ENCODE assay signal across 8 cellular contexts in the genomic region with DNA sequence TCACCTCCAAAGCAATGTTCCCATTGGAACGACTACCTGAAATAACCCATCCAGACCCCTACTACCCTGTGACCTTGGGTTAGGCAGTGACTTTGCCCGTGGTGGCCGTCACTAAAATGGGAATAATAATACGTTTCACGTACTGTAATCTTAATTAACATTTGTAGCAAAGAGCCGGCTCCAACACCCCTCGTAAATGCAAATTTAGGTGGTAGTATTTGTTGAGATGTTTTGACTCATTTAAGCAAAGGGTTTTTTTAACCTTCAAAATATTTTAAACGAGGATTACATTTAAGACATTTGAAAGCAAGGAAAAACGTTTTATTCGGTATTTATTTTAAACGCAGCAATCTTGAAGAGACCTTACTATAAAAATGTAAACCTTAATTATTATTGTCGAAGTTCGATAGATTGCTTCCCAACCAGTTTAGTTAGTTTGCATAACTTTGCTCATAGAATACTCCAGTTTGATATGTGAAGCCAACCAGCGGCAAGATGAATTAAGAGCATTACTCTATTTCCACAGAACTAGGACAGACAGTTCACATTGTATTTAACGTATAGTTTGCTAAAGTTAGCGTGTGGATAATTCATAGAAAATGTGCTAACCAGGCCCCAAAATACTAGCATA. TPM values are rescaled to one million over a fixed set of nuclear protein-coding genes. Genes with fewer than 3 reads are reported as not detected.
DNase-seq lines count a peak whose midpoint lies in the region; ATAC-seq, FAIRE-seq and TF ChIP-seq lines count a peak whose summit lies in the region.

No MANE protein-coding gene starts in this region.

- dilution Hi-C loops in keratinocyte (cut with MboI; ENCODE audit: extremely low pct_ligation_motif_present, low sequenced_read_pairs) = no loop called here

- H3K9me1 ChIP-seq in keratinocyte (ENCODE audit: control insufficient read depth, extremely low read depth, insufficient read depth, low read length) = no peaks in the 10 kb centered on the region

- peaks cover 60% of the 10 kb centered on the region for H3K79me2 ChIP-seq in keratinocyte (ENCODE audit: control insufficient read depth, insufficient read depth, low read length)

- no peaks in the 10 kb centered on the region for H3K36me3 ChIP-seq in keratinocyte (ENCODE audit: control insufficient read depth in 2 of 2, extremely low read depth in 1 of 2, insufficient read depth in 2 of 2, low read length in 2 of 2)
- H3K36me3 ChIP-seq in stomach smooth muscle (ENCODE audit: control insufficient read depth in 2 of 2, insufficient read depth in 2 of 2, low read length in 2 of 2) = no peaks in the 10 kb centered on the region

- peak overlapping the region; percentile 98 to 99 for H3K4me3 Mint-ChIP-seq in CD14-positive monocyte
- H3K4me3 Mint-ChIP-seq in activated naive CD8-positive, alpha-beta T cell treated with anti-CD3 and anti-CD28 coated beads, Interleukin-2, amount 10 ng/mL, durations not matched to agents 7 days and 5 days = peak overlapping the region; percentile 99

- peaks cover 0 to 4% (median 0%) of the 10 kb centered on the region in 7 donors for H3K9me3 Mint-ChIP-seq in CD14-positive monocyte
- H3K9me3 Mint-ChIP-seq in activated naive CD8-positive, alpha-beta T cell treated with anti-CD3 and anti-CD28 coated beads, Interleukin-2, amount 10 ng/mL, durations not matched to agents 7 days and 5 days = no peaks in the 10 kb centered on the region

- no peaks in the 10 kb centered on the region for H4K20me1 ChIP-seq in keratinocyte (ENCODE audit: control insufficient read depth, extremely low read depth, insufficient read depth, low read length)

- no peaks in the 10 kb centered on the region for H3K27me3 ChIP-seq in keratinocyte (ENCODE audit: control insufficient read depth, extremely low read depth, insufficient read depth, low read length)
- H3K27me3 ChIP-seq in stomach smooth muscle (ENCODE audit: control insufficient read depth in 1 of 2, insufficient read depth in 2 of 2, low read length in 2 of 2) = no peaks in the 10 kb centered on the region

- POLR2A ChIA-PET in activated naive CD8-positive, alpha-beta T cell treated with anti-CD3 and anti-CD28 coated beads, Interleukin-2, amount 10 ng/mL, durations not matched to agents 7 days and 5 days (lab: Charles Lee) = interaction anchor here (0.6 to 7.2 kb wide), 26 partner anchors 8 to 892 kb away, joined by 3 to 120 read pairs (median 4); a partner anchor contains a TSS

- peaks cover 0 to 3% of the 10 kb centered on the region in 2 donors for H3K36me3 Mint-ChIP-seq in CD14-positive monocyte
- H3K36me3 Mint-ChIP-seq in activated naive CD8-positive, alpha-beta T cell treated with anti-CD3 and anti-CD28 coated beads, Interleukin-2, amount 10 ng/mL, durations not matched to agents 7 days and 5 days = peaks cover 17% of the 10 kb centered on the region

- peak overlapping the region; percentile 89 for H2AFZ ChIP-seq in keratinocyte (ENCODE audit: control insufficient read depth, low read length)

- DNase-seq in CD14-positive monocyte (ENCODE audit: low spot score) = no peak
- DNase-seq in HFF-Myc (ENCODE audit: extremely low read depth, low read depth) = no peak
- no peak for DNase-seq in activated naive CD8-positive, alpha-beta T cell treated with anti-CD3 and anti-CD28 coated beads, Interleukin-2, amount 10 ng/mL, durations not matched to agents 7 days and 5 days
- no peak for DNase-seq in keratinocyte (ENCODE audit: low read depth, low spot score)
- DNase-seq in NCI-H446 treated with DMSO at 0.1 percent for 48 hours (lab: John Stamatoyannopoulos, UW) = no peak
- no peak for DNase-seq in ureter (ENCODE audit: low spot score)
- DNase-seq in DMS153 treated with DMSO at 0.1 percent for 48 hours (lab: John Stamatoyannopoulos, UW; ENCODE audit: unreplicated experiment) = no peak

- FAIRE-seq in keratinocyte (lab: Jason Lieb, UNC) = no peak

- no peaks in the 10 kb centered on the region for H3K9me3 ChIP-seq in keratinocyte (ENCODE audit: control insufficient read depth, low read depth, low read length)
- H3K9me3 ChIP-seq in stomach smooth muscle (ENCODE audit: control insufficient read depth in 2 of 2, low read length in 2 of 2) = no peaks in the 10 kb centered on the region

- H3K4me2 ChIP-seq in keratinocyte (ENCODE audit: control insufficient read depth, extremely low read depth, insufficient read depth, low read depth, low read length) = peak overlapping the region; percentile 98

- TF ChIP-seq CTCF in CD14-positive monocyte (IDR thresholded peaks at IDR 0.05) = no peak
- no peak for TF ChIP-seq CTCF in HFF-Myc (IDR thresholded peaks at IDR 0.05; ENCODE audit: low read depth, low read length, missing control alignments)
- no peak for TF ChIP-seq CTCF in keratinocyte (optimal IDR thresholded peaks at IDR 0.05 in 1 of 3, IDR thresholded peaks at IDR 0.05 in 1 of 3, conservative IDR thresholded peaks at IDR 0.05 in 1 of 3; ENCODE audit: extremely low read depth in 1 of 3, insufficient read depth in 2 of 3, low read length in 3 of 3)

- H3K4me1 ChIP-seq in keratinocyte (ENCODE audit: control insufficient read depth, extremely low read depth, insufficient read depth, low read length) = peaks cover 11% of the 10 kb centered on the region
- peaks cover 13% of the 10 kb centered on the region for H3K4me1 ChIP-seq in stomach smooth muscle (ENCODE audit: control insufficient read depth, insufficient read depth, low read length)

- H3K27me3 Mint-ChIP-seq in CD14-positive monocyte (ENCODE audit: low read depth in 3 of 3) = no peaks in the 10 kb centered on the region
- no peaks in the 10 kb centered on the region for H3K27me3 Mint-ChIP-seq in activated naive CD8-positive, alpha-beta T cell treated with anti-CD3 and anti-CD28 coated beads, Interleukin-2, amount 10 ng/mL, durations not matched to agents 7 days and 5 days

- no peak for ATAC-seq in activated naive CD8-positive, alpha-beta T cell treated with anti-CD3 and anti-CD28 coated beads, Interleukin-2, amount 10 ng/mL, durations not matched to agents 7 days and 5 days (ENCODE audit: low read depth)

- intact Hi-C loops in CD14-positive monocyte (cut with micrococcal nuclease) = loop anchor here in 1 of 2 donors (5.0 to 10.0 kb wide), 3 partner anchors 183 to 513 kb away; a partner anchor contains a TSS

- H3K4me3 ChIP-seq in HFF-Myc (replicated peaks; ENCODE audit: low read depth, low read length) (peak overlapping the region; percentile 63), keratinocyte (ENCODE audit: control insufficient read depth in 2 of 3, extremely low read depth in 1 of 3, insufficient read depth in 2 of 3, low read depth in 1 of 3, low read length in 3 of 3) (peak overlapping the region; percentile 56 to 98 (median 70)), stomach smooth muscle (ENCODE audit: low read length in 2 of 2) (peak overlapping the region; percentile 90 to 98)

- H3K27ac ChIP-seq in keratinocyte (ENCODE audit: control insufficient read depth, insufficient read depth, low read length) (peak overlapping the region; percentile 97), stomach smooth muscle (ENCODE audit: low read length) (peak overlapping the region; percentile 93)

- H3K27ac Mint-ChIP-seq in CD14-positive monocyte = peak overlapping the region; percentile 98 to 99 (median 98)
- peak overlapping the region; percentile 98 for H3K27ac Mint-ChIP-seq in activated naive CD8-positive, alpha-beta T cell treated with anti-CD3 and anti-CD28 coated beads, Interleukin-2, amount 10 ng/mL, durations not matched to agents 7 days and 5 days

- H3K4me1 Mint-ChIP-seq in CD14-positive monocyte = peaks cover 40% of the 10 kb centered on the region
- peaks cover 14% of the 10 kb centered on the region for H3K4me1 Mint-ChIP-seq in activated naive CD8-positive, alpha-beta T cell treated with anti-CD3 and anti-CD28 coated beads, Interleukin-2, amount 10 ng/mL, durations not matched to agents 7 days and 5 days

- H3K9ac ChIP-seq in keratinocyte (ENCODE audit: control insufficient read depth, extremely low read depth, insufficient read depth, low read length) = peak overlapping the region; percentile 99
- peak overlapping the region; percentile 84 to 98 for H3K9ac ChIP-seq in stomach smooth muscle (ENCODE audit: low read length in 2 of 2)

RNA-seq across cellular contexts. Expression of a gene that starts 1.4 kb away (rescaled TPM):
- polyA plus RNA-seq in CD14-positive monocyte = 1 to 10 TPM; 3.0 to 4.7 TPM
- total RNA-seq in activated naive CD8-positive, alpha-beta T cell treated with anti-CD3 and anti-CD28 coated beads, Interleukin-2, amount 10 ng/mL, durations not matched to agents 7 days and 5 days = 10 to 100 TPM; 48.1 to 49.3 TPM
- 12.6 to 16.3 TPM (median 15.1 TPM) in 3 replicates for polyA plus RNA-seq in keratinocyte
- polyA plus RNA-seq in keratinocyte (2011; ENCODE audit: low read depth) = 7.5 TPM
- 4.7 and 11.1 TPM in 2 replicates for polyA plus RNA-seq in keratinocyte (2011; cell fraction: cytosol; rRNA removed)
- 23.6 and 24.8 TPM in 2 replicates for polyA plus RNA-seq in keratinocyte (2011; cell fraction: nucleus; rRNA removed)
- 8.1 and 8.3 TPM in 2 replicates for polyA plus RNA-seq in keratinocyte (2012; ENCODE audit: low replicate concordance)
- 18.9 to 76.7 TPM (median 48.9 TPM) in 3 replicates for polyA minus RNA-seq in keratinocyte
- polyA minus RNA-seq in keratinocyte (2011; cell fraction: cytosol; rRNA and poly(A)+ RNA removed) = 13.4 TPM
- polyA minus RNA-seq in keratinocyte (2011; cell fraction: nucleus; rRNA and poly(A)+ RNA removed) = 50.5 and 92.6 TPM in 2 replicates
- total RNA-seq in ureter = 44.5 TPM
